In genomic region chr15:33837294-33837693, GRCh38 we compare ENCODE assay signal across 28 cellular contexts.
"Had no signal": no experiment of that assay in that cellular context is flagged by ENCODE, and none has a peak within 500 bp of the region (broad histone marks: within the 10 kb centered on the region; RNA-seq: fewer than 3 reads in every experiment).

No MANE protein-coding gene starts in this region.

- ATAC-seq: heart right ventricle; naive thymus-derived CD8-positive, alpha-beta T cell; right cardiac atrium; sciatic nerve; stimulated activated effector memory CD8-positive, alpha-beta T cell treated with anti-CD3 and anti-CD28 coated beads, Interleukin-12 subunit alpha, Interleukin-12 subunit beta, amount 100 ng/mL, for 72 hours; stimulated activated naive CD8-positive, alpha-beta T cell treated with anti-CD3 and anti-CD28 coated beads, Interleukin-15, Interleukin-2, amounts not matched to agents 100 U/mL and 50 U/mL, for 24 hours had no signal

- H3K27ac ChIP-seq: heart right ventricle, hepatocyte, left ventricle myocardium inferior, neural progenitor cell, neutrophil, parathyroid adenoma, spleen, stomach, testis, thyroid gland, transverse colon, upper lobe of left lung, vagina had no signal

- DNase-seq: heart right ventricle; islet precursor cell; left ventricle myocardium inferior; mesendoderm; naive thymus-derived CD8-positive, alpha-beta T cell; occipital lobe; retina; right cardiac atrium; small intestine; spleen; stimulated activated CD4-positive, alpha-beta T cell treated with anti-CD3 and anti-CD28 coated beads, Interleukin-4, amount 100 ng/mL, for 24 hours; stimulated activated naive CD8-positive, alpha-beta T cell treated with anti-CD3 and anti-CD28 coated beads, Interleukin-15, Interleukin-2, amounts not matched to agents 100 U/mL and 50 U/mL, for 24 hours; stomach; testis; thyroid gland; transverse colon; upper lobe of left lung had no signal

- H3K4me1 Mint-ChIP-seq: naive thymus-derived CD8-positive, alpha-beta T cell; stimulated activated effector memory CD8-positive, alpha-beta T cell treated with anti-CD3 and anti-CD28 coated beads, Interleukin-12 subunit alpha, Interleukin-12 subunit beta, amount 100 ng/mL, for 72 hours had no signal

- H3K4me3 Mint-ChIP-seq: mesothelial cell of epicardium; naive thymus-derived CD8-positive, alpha-beta T cell; nephron; neural progenitor cell; stimulated activated effector memory CD8-positive, alpha-beta T cell treated with anti-CD3 and anti-CD28 coated beads, Interleukin-12 subunit alpha, Interleukin-12 subunit beta, amount 100 ng/mL, for 72 hours had no signal

- H3K36me3 Mint-ChIP-seq: mesothelial cell of epicardium; stimulated activated effector memory CD8-positive, alpha-beta T cell treated with anti-CD3 and anti-CD28 coated beads, Interleukin-12 subunit alpha, Interleukin-12 subunit beta, amount 100 ng/mL, for 72 hours had no signal

- H3K9me3 Mint-ChIP-seq: nephron; stimulated activated effector memory CD8-positive, alpha-beta T cell treated with anti-CD3 and anti-CD28 coated beads, Interleukin-12 subunit alpha, Interleukin-12 subunit beta, amount 100 ng/mL, for 72 hours had no signal

- FAIRE-seq: small intestine had no signal

- H3K79me2 ChIP-seq: hepatocyte, parathyroid adenoma had no signal

- H3K4me1 ChIP-seq: heart right ventricle, left ventricle myocardium inferior, parathyroid adenoma, spleen, stomach, testis, transverse colon, upper lobe of left lung had no signal

- H3K27ac Mint-ChIP-seq: mesothelial cell of epicardium; naive thymus-derived CD8-positive, alpha-beta T cell; nephron; neural progenitor cell; progenitor cell of endocrine pancreas; stimulated activated effector memory CD8-positive, alpha-beta T cell treated with anti-CD3 and anti-CD28 coated beads, Interleukin-12 subunit alpha, Interleukin-12 subunit beta, amount 100 ng/mL, for 72 hours had no signal

- H3K9me3 ChIP-seq: heart right ventricle, left ventricle myocardium inferior, neutrophil, spleen, stomach, testis, thyroid gland, transverse colon, upper lobe of left lung, vagina had no signal

- H3K9ac ChIP-seq: neural progenitor cell, parathyroid adenoma had no signal

- H3K4me3 ChIP-seq: heart right ventricle, hepatocyte, left ventricle myocardium inferior, lung, neural progenitor cell, spleen, stomach, testis, thyroid gland, transverse colon, upper lobe of left lung, vagina had no signal

- H3K36me3 ChIP-seq: heart right ventricle, left ventricle myocardium inferior, neural progenitor cell, neutrophil, spleen, thyroid gland, transverse colon, upper lobe of left lung, vagina had no signal

- H3K4me2 ChIP-seq: hepatocyte, neural progenitor cell had no signal

- H3K27me3 ChIP-seq: heart right ventricle, hepatocyte, neural progenitor cell, neutrophil, stomach, testis, thyroid gland, transverse colon, upper lobe of left lung, vagina had no signal

- H2AFZ ChIP-seq: hepatocyte, neural progenitor cell, parathyroid adenoma had no signal
